In genomic region chr10:103500481-103500880, GRCh38 we compare ENCODE assay signal across 17 cellular contexts. TPM values are rescaled to one million over a fixed set of nuclear protein-coding genes. Genes with fewer than 3 reads are reported as not detected.
DNase-seq lines count a peak whose midpoint lies in the region; ATAC-seq and TF ChIP-seq lines count a peak whose summit lies in the region.
"Had no signal": no experiment of that assay in that cellular context is flagged by ENCODE, and none has a peak within 500 bp of the region (broad histone marks: within the 10 kb centered on the region; RNA-seq: fewer than 3 reads in every experiment).

No MANE protein-coding gene starts in this region.

- H3K79me2 ChIP-seq in osteoblast (ENCODE audit: insufficient read depth, low read length) (no peaks in the 10 kb centered on the region), hepatocyte (no peaks in the 10 kb centered on the region)

- H3K27ac ChIP-seq in osteoblast (ENCODE audit: low read depth, low read length) (no peak overlapping the region), hepatocyte (no peak overlapping the region)
- H3K27ac ChIP-seq: 22Rv1, C4-2B had no signal

- H4K20me1 ChIP-seq in osteoblast (ENCODE audit: insufficient read depth, low read length) (peaks cover 8% of the 10 kb centered on the region), hepatocyte (ENCODE audit: insufficient read depth, poor library complexity, severe bottlenecking) (no peaks in the 10 kb centered on the region)

- H3K27ac Mint-ChIP-seq in T-helper 1 cell treated with Interleukin-12 subunit alpha and Interleukin-12 subunit beta and Interleukin-4 antibody, amounts not matched to agents 30 μg/mL and 1 μg/mL, for 36 hours: no peak overlapping the region
- no peak overlapping the region for H3K27ac Mint-ChIP-seq in stimulated activated naive CD8-positive, alpha-beta T cell treated with anti-CD3 and anti-CD28 coated beads, Interleukin-15, amount 100 ng/mL, for 72 hours

- H2AFZ ChIP-seq in osteoblast (ENCODE audit: low read length): no peak overlapping the region
- no peak overlapping the region for H2AFZ ChIP-seq in hepatocyte

- peaks cover 29% of the 10 kb centered on the region for H3K4me1 Mint-ChIP-seq in T-helper 1 cell treated with Interleukin-12 subunit alpha and Interleukin-12 subunit beta and Interleukin-4 antibody, amounts not matched to agents 30 μg/mL and 1 μg/mL, for 36 hours (ENCODE audit: low read depth)
- peaks cover 30% of the 10 kb centered on the region for H3K4me1 Mint-ChIP-seq in stimulated activated naive CD8-positive, alpha-beta T cell treated with anti-CD3 and anti-CD28 coated beads, Interleukin-15, amount 100 ng/mL, for 72 hours

- H3K4me3 Mint-ChIP-seq in T-helper 1 cell treated with Interleukin-12 subunit alpha and Interleukin-12 subunit beta and Interleukin-4 antibody, amounts not matched to agents 30 μg/mL and 1 μg/mL, for 36 hours: peak overlapping the region; percentile 6
- peak overlapping the region in 1 of 2 donors; percentile 29 for H3K4me3 Mint-ChIP-seq in stimulated activated naive CD8-positive, alpha-beta T cell treated with anti-CD3 and anti-CD28 coated beads, Interleukin-15, amount 100 ng/mL, for 72 hours

- H3K9me3 ChIP-seq in osteoblast (ENCODE audit: low read depth, low read length): no peaks in the 10 kb centered on the region
- no peaks in the 10 kb centered on the region for H3K9me3 ChIP-seq in hepatocyte (ENCODE audit: low read depth)

- peaks cover 78% of the 10 kb centered on the region for H3K27me3 ChIP-seq in osteoblast (ENCODE audit: insufficient read depth, low read length)
- peaks cover 16% of the 10 kb centered on the region for H3K27me3 ChIP-seq in hepatocyte

- no peaks in the 10 kb centered on the region for H3K9me2 ChIP-seq in hepatocyte (replicated peaks; ENCODE audit: insufficient read depth)

- no peaks in the 10 kb centered on the region for H3K36me3 Mint-ChIP-seq in T-helper 1 cell treated with Interleukin-12 subunit alpha and Interleukin-12 subunit beta and Interleukin-4 antibody, amounts not matched to agents 30 μg/mL and 1 μg/mL, for 36 hours (ENCODE audit: low read depth)

- H3K4me1 ChIP-seq in osteoblast (ENCODE audit: insufficient read depth, low read length): peaks cover 10% of the 10 kb centered on the region
- no peaks in the 10 kb centered on the region for H3K4me1 ChIP-seq in hepatocyte (ENCODE audit: insufficient read depth)

- H3K9me3 Mint-ChIP-seq in T-helper 1 cell treated with Interleukin-12 subunit alpha and Interleukin-12 subunit beta and Interleukin-4 antibody, amounts not matched to agents 30 μg/mL and 1 μg/mL, for 36 hours: no peaks in the 10 kb centered on the region
- no peaks in the 10 kb centered on the region for H3K9me3 Mint-ChIP-seq in stimulated activated naive CD8-positive, alpha-beta T cell treated with anti-CD3 and anti-CD28 coated beads, Interleukin-15, amount 100 ng/mL, for 72 hours

- TF ChIP-seq CTCF in osteoblast (IDR thresholded peaks at IDR 0.05; ENCODE audit: extremely low read depth, low read depth, low read length) (no peak), hepatocyte (IDR thresholded peaks at IDR 0.05; ENCODE audit: poor library complexity) (no peak)

- H3K36me3 ChIP-seq in osteoblast (ENCODE audit: insufficient read depth, low read length): no peaks in the 10 kb centered on the region
- H3K36me3 ChIP-seq in hepatocyte (replicated peaks; ENCODE audit: insufficient read depth, low read depth): no peaks in the 10 kb centered on the region

- H3K4me3 ChIP-seq in osteoblast (ENCODE audit: insufficient read depth, low read length) (no peak overlapping the region), hepatocyte (no peak overlapping the region)

- DNase-seq in T-helper 1 cell (no peak), osteoblast (ENCODE audit: insufficient read length, low spot score, missing footprints) (peak; percentile 66), amniotic stem cell (lab: John Stamatoyannopoulos, UW) (no peak), hepatocyte (ENCODE audit: low spot score) (no peak)
- no peak for DNase-seq in stimulated activated naive CD8-positive, alpha-beta T cell treated with anti-CD3 and anti-CD28 coated beads, Interleukin-15, Interleukin-2, amounts not matched to agents 100 U/mL and 50 U/mL, for 24 hours
- no peak for DNase-seq in stimulated activated naive CD8-positive, alpha-beta T cell treated with anti-CD3 and anti-CD28 coated beads, Interleukin-15, amount 100 ng/mL, for 72 hours
- DNase-seq: AML-193, NCI-H1105, NCI-H1694, NCI-H510A, NCI-H748 treated with DMSO at 0.1 percent for 48 hours had no signal

- H3K4me2 ChIP-seq in osteoblast (ENCODE audit: insufficient read depth, low read length) (no peak overlapping the region), hepatocyte (no peak overlapping the region)

- H3K27me3 Mint-ChIP-seq in T-helper 1 cell treated with Interleukin-12 subunit alpha and Interleukin-12 subunit beta and Interleukin-4 antibody, amounts not matched to agents 30 μg/mL and 1 μg/mL, for 36 hours (ENCODE audit: low read depth): peaks cover 58% of the 10 kb centered on the region
- peaks cover 78% of the 10 kb centered on the region for H3K27me3 Mint-ChIP-seq in stimulated activated naive CD8-positive, alpha-beta T cell treated with anti-CD3 and anti-CD28 coated beads, Interleukin-15, amount 100 ng/mL, for 72 hours

- ATAC-seq in stimulated activated naive CD8-positive, alpha-beta T cell treated with anti-CD3 and anti-CD28 coated beads, Interleukin-15, Interleukin-2, amounts not matched to agents 100 U/mL and 50 U/mL, for 24 hours: peak; percentile 3
- ATAC-seq in stimulated activated naive CD8-positive, alpha-beta T cell treated with anti-CD3 and anti-CD28 coated beads, Interleukin-15, amount 100 ng/mL, for 72 hours: no peak
- ATAC-seq in GM21619 (IDR thresholded peaks at IDR 0.05; ENCODE audit: unreplicated experiment): no peak

- 83% methylated on average over 6 of the region's 6 CpGs for WGBS in hepatocyte (ENCODE audit: low lambda C conversion rate, missing lambda C conversion rate)

RNA-seq across cellular contexts. Expression of gene NEURL1, which starts 7.0 kb away (rescaled TPM):
- under 0.01 TPM in 1 of 2 replicates, not detected in the other for total RNA-seq in osteoblast
- total RNA-seq in hepatocyte: 3.6 and 4.6 TPM in 2 replicates
- polyA plus RNA-seq in hepatocyte: 2.3 and 4.2 TPM in 2 replicates
- total RNA-seq: RPMI7951 had no signal

RNA-seq across cellular contexts. Expression of gene CALHM3, which starts 21.4 kb away (rescaled TPM):
- not detected in 2 replicates for total RNA-seq in osteoblast
- not detected in 2 replicates for total RNA-seq in hepatocyte
- polyA plus RNA-seq in hepatocyte: not detected in 2 replicates
- total RNA-seq: LHCN-M2 had no signal

RNA-seq across cellular contexts. Expression of gene CALHM1, which starts 41.8 kb away (rescaled TPM):
- not detected in 2 replicates for total RNA-seq in osteoblast
- total RNA-seq in hepatocyte: not detected in 2 replicates
- polyA plus RNA-seq in hepatocyte: 0.11 TPM in 1 of 2 replicates, not detected in the other
- total RNA-seq: LHCN-M2, RPMI7951 had no signal

RNA-seq across cellular contexts. Expression of gene CALHM2, which starts 48.3 kb away (rescaled TPM):
- total RNA-seq in osteoblast (54.6 and 56.3 TPM in 2 replicates), hepatocyte (2.1 and 3.2 TPM in 2 replicates)
- polyA plus RNA-seq in hepatocyte: 5.5 and 7.9 TPM in 2 replicates
